29 cellular contexts compared by ENCODE assay signal in genomic region chr18:56021814-56022205, GRCh38.
"Had no signal": no experiment of that assay in that cellular context is flagged by ENCODE, and none has a peak within 500 bp of the region (broad histone marks: within the 10 kb centered on the region; RNA-seq: fewer than 3 reads in every experiment).

No MANE protein-coding gene starts in this region.

- H3K4me1 ChIP-seq: ascending aorta had no signal

- FAIRE-seq: bronchial epithelial cell had no signal

- H3K4me3 ChIP-seq: ascending aorta, cardiac muscle cell had no signal

- DNase-seq: activated CD4-positive, alpha-beta memory T cell treated with anti-CD3 and anti-CD28 coated beads, Interleukin-2, amount 10 ng/mL, durations not matched to agents 7 days and 5 days; activated CD4-positive, alpha-beta T cell treated with anti-CD3 and anti-CD28 coated beads for 1 hour; activated CD4-positive, alpha-beta T cell treated with anti-CD3 and anti-CD28 coated beads for 36 hours; activated CD4-positive, alpha-beta T cell treated with anti-CD3 and anti-CD28 coated beads for 48 hours; activated CD4-positive, alpha-beta T cell treated with anti-CD3 and anti-CD28 coated beads, Interleukin-2, amount 10 ng/mL, durations not matched to agents 7 days and 5 days; activated CD4-positive, alpha-beta T cell treated with anti-CD3 and anti-CD28 coated beads, Interleukin-2, amount 50 U/mL, for 48 hours; activated CD4-positive, CD25-positive, alpha-beta regulatory T cell; activated CD8-positive, alpha-beta memory T cell treated with anti-CD3 and anti-CD28 coated beads for 24 hours; activated CD8-positive, alpha-beta memory T cell treated with anti-CD3 and anti-CD28 coated beads, Interleukin-2, amount 10 ng/mL, durations not matched to agents 7 days and 5 days; activated CD8-positive, alpha-beta memory T cell treated with anti-CD3 and anti-CD28 coated beads, Interleukin-2, amount 50 U/mL, for 48 hours; activated CD8-positive, alpha-beta T cell treated with anti-CD3 and anti-CD28 coated beads, Interleukin-2, amount 10 ng/mL, durations not matched to agents 7 days and 5 days; activated effector memory CD4-positive, alpha-beta T cell treated with Interleukin-2 at 50 U/mL for 16 hours; activated gamma-delta T cell; activated naive CD4-positive, alpha-beta T cell treated with anti-CD3 and anti-CD28 coated beads, Interleukin-2, amount 10 ng/mL, durations not matched to agents 7 days and 5 days; activated naive CD4-positive, alpha-beta T cell treated with Interleukin-2 at 50 U/mL for 16 hours; activated naive CD8-positive, alpha-beta T cell treated with anti-CD3 and anti-CD28 coated beads, Interleukin-2, amount 10 ng/mL, durations not matched to agents 7 days and 5 days; activated naive CD8-positive, alpha-beta T cell treated with anti-CD3 and anti-CD28 coated beads, Interleukin-2, amount 50 U/mL, for 24 hours; activated T-cell treated with anti-CD3 and anti-CD28 coated beads, Interleukin-2, amount 50 U/mL, for 24 hours; activated T-cell treated with anti-CD3 and anti-CD28 coated beads, Interleukin-2, amount 50 U/mL, for 48 hours; amygdala; anterior cingulate cortex; caudate nucleus; T-helper 1 cell; T-helper 2 cell; T-helper 9 cell; WERI-Rb-1 had no signal

- H3K27me3 ChIP-seq: ascending aorta, cardiac muscle cell had no signal

- H3K9me3 ChIP-seq: ascending aorta had no signal

- H3K27ac ChIP-seq: ascending aorta, cardiac muscle cell, WERI-Rb-1 had no signal

- H3K36me3 ChIP-seq: ascending aorta, cardiac muscle cell, WERI-Rb-1 had no signal
